Comparison of ENCODE assay signal across 11 cellular contexts in the genomic region with DNA sequence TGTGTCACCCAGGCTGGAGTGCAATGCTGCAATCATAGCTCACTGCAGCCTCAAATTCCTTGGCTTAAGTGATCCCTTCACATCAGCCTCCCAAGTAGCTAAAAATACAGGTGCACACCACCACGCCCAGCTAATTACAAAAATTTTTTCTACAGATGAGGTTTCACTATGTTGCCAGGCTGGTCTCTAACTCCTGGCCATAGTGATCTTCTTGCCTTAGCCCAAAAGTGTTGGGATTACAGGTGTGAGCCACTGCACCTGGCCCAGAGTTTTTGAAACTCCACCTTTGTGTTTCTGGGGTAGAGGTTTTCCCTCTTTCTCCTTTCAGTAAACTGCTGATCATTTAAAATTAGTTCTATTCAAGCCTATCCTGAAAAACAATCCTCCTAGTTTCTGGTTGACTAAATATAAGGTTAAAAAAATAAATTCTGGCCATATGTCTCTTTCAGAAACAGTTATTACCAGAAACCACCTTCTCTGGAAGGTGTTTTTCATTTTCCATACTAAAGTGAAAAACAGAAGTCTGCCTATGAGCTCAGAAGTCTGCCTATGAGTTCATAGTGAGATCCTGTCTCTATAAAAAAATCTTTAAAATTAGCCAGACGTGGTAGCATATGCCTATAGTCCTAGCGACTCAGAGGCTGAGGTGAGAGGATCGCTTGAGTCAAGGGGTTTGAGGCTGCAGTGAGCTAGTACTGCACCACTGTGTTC.
DNase-seq lines count a peak whose midpoint lies in the region; ATAC-seq and TF ChIP-seq lines count a peak whose summit lies in the region.
"Had no signal": no experiment of that assay in that cellular context is flagged by ENCODE, and none has a peak within 500 bp of the region (broad histone marks: within the 10 kb centered on the region; RNA-seq: fewer than 3 reads in every experiment).

No MANE protein-coding gene starts in this region.

- H3K27me3 Mint-ChIP-seq in activated CD4-positive, alpha-beta memory T cell treated with anti-CD3 and anti-CD28 coated beads for 36 hours, result no peaks in the 10 kb centered on the region
- H3K27me3 Mint-ChIP-seq in activated CD4-positive, alpha-beta memory T cell treated with anti-CD3 and anti-CD28 coated beads, Interleukin-2, amount 10 ng/mL, durations not matched to agents 7 days and 5 days, result no peaks in the 10 kb centered on the region
- H3K27me3 Mint-ChIP-seq: naive thymus-derived CD8-positive, alpha-beta T cell had no signal

- peaks cover 79% of the 10 kb centered on the region for H3K4me1 Mint-ChIP-seq in activated CD4-positive, alpha-beta memory T cell treated with anti-CD3 and anti-CD28 coated beads for 36 hours (ENCODE audit: low read depth)
- H3K4me1 Mint-ChIP-seq in activated CD4-positive, alpha-beta memory T cell treated with anti-CD3 and anti-CD28 coated beads, Interleukin-2, amount 10 ng/mL, durations not matched to agents 7 days and 5 days, result peaks cover 27% of the 10 kb centered on the region

- ATAC-seq in GM21423 (IDR thresholded peaks at IDR 0.05; ENCODE audit: unreplicated experiment), result peak; percentile 52
- peak; percentile 40 for ATAC-seq in HG03139 (IDR thresholded peaks at IDR 0.05; ENCODE audit: unreplicated experiment)
- ATAC-seq: naive thymus-derived CD8-positive, alpha-beta T cell; Panc1 had no signal

- H3K9me3 ChIP-seq in esophagus squamous epithelium, result no peaks in the 10 kb centered on the region
- H3K9me3 ChIP-seq: heart left ventricle had no signal

- H3K27ac Mint-ChIP-seq in activated CD4-positive, alpha-beta memory T cell treated with anti-CD3 and anti-CD28 coated beads for 36 hours, result peak overlapping the region; percentile 74
- no peak overlapping the region for H3K27ac Mint-ChIP-seq in activated CD4-positive, alpha-beta memory T cell treated with anti-CD3 and anti-CD28 coated beads, Interleukin-2, amount 10 ng/mL, durations not matched to agents 7 days and 5 days

- intact Hi-C loops in activated CD4-positive, alpha-beta memory T cell treated with anti-CD3 and anti-CD28 coated beads for 36 hours (cut with micrococcal nuclease), result loop anchor here (1.0 to 2.0 kb wide), 6 partner anchors 8 to 512 kb away; no protein-coding TSS in a partner anchor
- intact Hi-C loops in esophagus squamous epithelium (cut with DNase I), result no loop called here

- H3K36me3 ChIP-seq in esophagus squamous epithelium, result peaks cover 0 to 8% (median 0%) of the 10 kb centered on the region in 3 donors

- CTCF ChIA-PET in activated CD4-positive, alpha-beta memory T cell treated with anti-CD3 and anti-CD28 coated beads for 36 hours (lab: Charles Lee), result interaction anchor here (0.7 to 2.0 kb wide), 6 partner anchors 13 to 95 kb away, joined by 3 to 16 read pairs (median 4); no protein-coding TSS in a partner anchor
- CTCF ChIA-PET in activated CD4-positive, alpha-beta memory T cell treated with anti-CD3 and anti-CD28 coated beads, Interleukin-2, amount 10 ng/mL, durations not matched to agents 7 days and 5 days (lab: Charles Lee), result interaction anchor here (0.9 to 1.4 kb wide), 2 partner anchors 9 to 93 kb away, joined by 3 to 4 read pairs; no protein-coding TSS in a partner anchor

- no peaks in the 10 kb centered on the region for H3K9me3 Mint-ChIP-seq in activated CD4-positive, alpha-beta memory T cell treated with anti-CD3 and anti-CD28 coated beads for 36 hours
- H3K9me3 Mint-ChIP-seq in activated CD4-positive, alpha-beta memory T cell treated with anti-CD3 and anti-CD28 coated beads, Interleukin-2, amount 10 ng/mL, durations not matched to agents 7 days and 5 days, result no peaks in the 10 kb centered on the region
- H3K9me3 Mint-ChIP-seq: naive thymus-derived CD8-positive, alpha-beta T cell had no signal

- H3K36me3 Mint-ChIP-seq in activated CD4-positive, alpha-beta memory T cell treated with anti-CD3 and anti-CD28 coated beads for 36 hours, result peaks cover 18% of the 10 kb centered on the region
- peaks cover 21% of the 10 kb centered on the region for H3K36me3 Mint-ChIP-seq in activated CD4-positive, alpha-beta memory T cell treated with anti-CD3 and anti-CD28 coated beads, Interleukin-2, amount 10 ng/mL, durations not matched to agents 7 days and 5 days (ENCODE audit: low read depth)

- H3K4me1 ChIP-seq in esophagus squamous epithelium, result peaks cover 0 to 10% (median 5%) of the 10 kb centered on the region in 3 donors

- peak; percentile 53 for DNase-seq in activated CD4-positive, alpha-beta memory T cell treated with anti-CD3 and anti-CD28 coated beads for 36 hours
- no peak for DNase-seq in activated CD4-positive, alpha-beta memory T cell treated with anti-CD3 and anti-CD28 coated beads, Interleukin-2, amount 10 ng/mL, durations not matched to agents 7 days and 5 days
- DNase-seq in fibroblast of gingiva (ENCODE audit: low read depth) (peak; percentile 36), COLO829 (ENCODE audit: low spot score) (no peak), Kasumi-1 (lab: John Stamatoyannopoulos, UW) (no peak), esophagus squamous epithelium (lab: John Stamatoyannopoulos, UW) (no peak)
- DNase-seq: heart left ventricle; naive thymus-derived CD8-positive, alpha-beta T cell had no signal

- WGBS in esophagus squamous epithelium, 2 donors, result 78 to 88% methylated on average over 4 of the region's 4 CpGs

- no peak for TF ChIP-seq POLR2A in esophagus squamous epithelium (IDR thresholded peaks at IDR 0.05)

- H3K27me3 ChIP-seq in esophagus squamous epithelium, result no peaks in the 10 kb centered on the region
- H3K27me3 ChIP-seq: heart left ventricle had no signal

- POLR2A ChIA-PET in activated CD4-positive, alpha-beta memory T cell treated with anti-CD3 and anti-CD28 coated beads for 36 hours (lab: Charles Lee), result interaction anchor here (0.6 to 4.3 kb wide), 5 partner anchors 9 to 64 kb away, joined by 3 to 39 read pairs (median 14); a partner anchor contains a TSS
- POLR2A ChIA-PET in activated CD4-positive, alpha-beta memory T cell treated with anti-CD3 and anti-CD28 coated beads, Interleukin-2, amount 10 ng/mL, durations not matched to agents 7 days and 5 days (lab: Charles Lee), result interaction anchor here (1.3 kb wide), 1 partner anchor 26 kb away, joined by 4 read pairs; no protein-coding TSS in a partner anchor

- H3K27ac ChIP-seq in esophagus squamous epithelium, result no peak overlapping the region
- H3K27ac ChIP-seq: heart left ventricle had no signal

- no peak for TF ChIP-seq CTCF in esophagus squamous epithelium (IDR thresholded peaks at IDR 0.05)

- H3K4me3 ChIP-seq in esophagus squamous epithelium, result no peak overlapping the region
- H3K4me3 ChIP-seq: heart left ventricle had no signal

- no peak overlapping the region for H3K4me3 Mint-ChIP-seq in activated CD4-positive, alpha-beta memory T cell treated with anti-CD3 and anti-CD28 coated beads for 36 hours
- H3K4me3 Mint-ChIP-seq in activated CD4-positive, alpha-beta memory T cell treated with anti-CD3 and anti-CD28 coated beads, Interleukin-2, amount 10 ng/mL, durations not matched to agents 7 days and 5 days, result no peak overlapping the region
- H3K4me3 Mint-ChIP-seq: naive thymus-derived CD8-positive, alpha-beta T cell had no signal

Comparison
In these comparisons a context has a peak if more than half of its experiments do, and no peak if none do; other contexts are left out.
1. DNase-seq: peak in activated CD4-positive, alpha-beta memory T cell treated with anti-CD3 and anti-CD28 coated beads for 36 hours (single experiment) and fibroblast of gingiva (single experiment); none in activated CD4-positive, alpha-beta memory T cell treated with anti-CD3 and anti-CD28 coated beads, Interleukin-2, amount 10 ng/mL, durations not matched to agents 7 days and 5 days (single experiment), COLO829 (single experiment), Kasumi-1 (0 of 2) and esophagus squamous epithelium (single experiment).